Comparison of ENCODE assay signal across 32 cellular contexts in genomic region chr10:102491136-102491535, GRCh38. TPM values are rescaled to one million over a fixed set of nuclear protein-coding genes. Genes with fewer than 3 reads are reported as not detected.
"Had no signal": no experiment of that assay in that cellular context is flagged by ENCODE, and none has a peak within 500 bp of the region (broad histone marks: within the 10 kb centered on the region; RNA-seq: fewer than 3 reads in every experiment).

No MANE protein-coding gene starts in this region.

- H3K4me3 Mint-ChIP-seq: activated B cell treated with CpG ODN at 0.5 μM for 24 hours; activated naive CD4-positive, alpha-beta T cell treated with anti-CD3 and anti-CD28 coated beads, Interleukin-2, amount 10 ng/mL, durations not matched to agents 7 days and 5 days; activated naive CD8-positive, alpha-beta T cell treated with anti-CD3 and anti-CD28 coated beads, Interleukin-2, amount 10 ng/mL, durations not matched to agents 7 days and 5 days; activated T-helper 1 cell treated with anti-CD3 and anti-CD28 coated beads, Interleukin-12 subunit alpha, Interleukin-12 subunit beta, Interleukin-2, Interleukin-4 antibody, amounts not matched to agents 30 ng/mL and 10 ng/mL and 1 ng/mL, durations not matched to agents 14 hours and 24 hours and 36 hours; brain; naive thymus-derived CD8-positive, alpha-beta T cell; neural progenitor cell; stimulated activated effector memory CD8-positive, alpha-beta T cell treated with anti-CD3 and anti-CD28 coated beads, Interleukin-12 subunit alpha, Interleukin-12 subunit beta, amount 100 ng/mL, for 72 hours; T-helper 2 cell treated with Interferon-gamma antibody and Interleukin-4, amounts not matched to agents 5 μg/mL and 100 μg/mL, for 36 hours had no signal

- H2AFZ ChIP-seq: neural progenitor cell had no signal

- H3K27me3 ChIP-seq: ascending aorta, cardiac muscle cell, neural progenitor cell, stomach, suprapubic skin, tibial artery had no signal

- H3K4me3 ChIP-seq: ascending aorta, cardiac muscle cell, lower lobe of right lung, neural progenitor cell, skin epidermis, stomach, suprapubic skin, tibial artery had no signal

- H3K4me1 Mint-ChIP-seq: neural progenitor cell had no signal

- ATAC-seq: left lobe of liver; naive thymus-derived CD8-positive, alpha-beta T cell; right cardiac atrium; stimulated activated effector memory CD8-positive, alpha-beta T cell treated with anti-CD3 and anti-CD28 coated beads, Interleukin-12 subunit alpha, Interleukin-12 subunit beta, amount 100 ng/mL, for 72 hours had no signal

- H3K27me3 Mint-ChIP-seq: activated B cell treated with CpG ODN at 0.5 μM for 24 hours; activated naive CD4-positive, alpha-beta T cell treated with anti-CD3 and anti-CD28 coated beads, Interleukin-2, amount 10 ng/mL, durations not matched to agents 7 days and 5 days; activated naive CD8-positive, alpha-beta T cell treated with anti-CD3 and anti-CD28 coated beads, Interleukin-2, amount 10 ng/mL, durations not matched to agents 7 days and 5 days; brain; naive thymus-derived CD8-positive, alpha-beta T cell had no signal

- H3K9me3 Mint-ChIP-seq: activated B cell treated with CpG ODN at 0.5 μM for 24 hours; activated naive CD4-positive, alpha-beta T cell treated with anti-CD3 and anti-CD28 coated beads, Interleukin-2, amount 10 ng/mL, durations not matched to agents 7 days and 5 days; activated naive CD8-positive, alpha-beta T cell treated with anti-CD3 and anti-CD28 coated beads, Interleukin-2, amount 10 ng/mL, durations not matched to agents 7 days and 5 days; activated T-helper 1 cell treated with anti-CD3 and anti-CD28 coated beads, Interleukin-12 subunit alpha, Interleukin-12 subunit beta, Interleukin-2, Interleukin-4 antibody, amounts not matched to agents 30 ng/mL and 10 ng/mL and 1 ng/mL, durations not matched to agents 14 hours and 24 hours and 36 hours; brain; naive thymus-derived CD8-positive, alpha-beta T cell; neural progenitor cell; stimulated activated effector memory CD8-positive, alpha-beta T cell treated with anti-CD3 and anti-CD28 coated beads, Interleukin-12 subunit alpha, Interleukin-12 subunit beta, amount 100 ng/mL, for 72 hours; T-helper 2 cell treated with Interferon-gamma antibody and Interleukin-4, amounts not matched to agents 5 μg/mL and 100 μg/mL, for 36 hours had no signal

- H3K36me3 ChIP-seq: neural progenitor cell had no signal

- H3K27ac ChIP-seq: ascending aorta, cardiac muscle cell, neural progenitor cell, skin epidermis, stomach, suprapubic skin, tibial artery had no signal

- H3K4me2 ChIP-seq: neural progenitor cell had no signal

- DNase-seq: activated B cell treated with CpG ODN at 0.5 μM for 24 hours; activated CD4-positive, alpha-beta T cell treated with anti-CD3 and anti-CD28 coated beads, Interleukin-2, amount 50 U/mL, for 4 hours; activated gamma-delta T cell; activated naive CD4-positive, alpha-beta T cell treated with anti-CD3 and anti-CD28 coated beads, Interleukin-2, amount 10 ng/mL, durations not matched to agents 7 days and 5 days; activated naive CD8-positive, alpha-beta T cell treated with anti-CD3 and anti-CD28 coated beads, Interleukin-2, amount 10 ng/mL, durations not matched to agents 7 days and 5 days; activated T-cell treated with anti-CD3 and anti-CD28 coated beads for 4 hours; effector CD8-positive, alpha-beta T cell; erythroblast; kidney glomerular epithelial cell; lower lobe of right lung; mesenchymal stem cell; naive thymus-derived CD8-positive, alpha-beta T cell; occipital lobe; right cardiac atrium; stimulated activated CD4-positive, alpha-beta T cell treated with anti-CD3 and anti-CD28 coated beads, Interleukin-4, amount 100 ng/mL, for 24 hours; stomach; T-helper 1 cell; tibial artery had no signal

- H3K4me1 ChIP-seq: neural progenitor cell had no signal

- H3K9me3 ChIP-seq: ascending aorta, lower lobe of right lung, stomach, suprapubic skin, tibial artery had no signal

- H3K27ac Mint-ChIP-seq: activated B cell treated with CpG ODN at 0.5 μM for 24 hours; activated naive CD4-positive, alpha-beta T cell treated with anti-CD3 and anti-CD28 coated beads, Interleukin-2, amount 10 ng/mL, durations not matched to agents 7 days and 5 days; activated naive CD8-positive, alpha-beta T cell treated with anti-CD3 and anti-CD28 coated beads, Interleukin-2, amount 10 ng/mL, durations not matched to agents 7 days and 5 days; activated T-helper 1 cell treated with anti-CD3 and anti-CD28 coated beads, Interleukin-12 subunit alpha, Interleukin-12 subunit beta, Interleukin-2, Interleukin-4 antibody, amounts not matched to agents 30 ng/mL and 10 ng/mL and 1 ng/mL, durations not matched to agents 14 hours and 24 hours and 36 hours; neural progenitor cell; T-helper 2 cell treated with Interferon-gamma antibody and Interleukin-4, amounts not matched to agents 5 μg/mL and 100 μg/mL, for 36 hours had no signal

RNA-seq across cellular contexts. Expression of gene C10orf95, which starts 39.8 kb away (rescaled TPM):
- total RNA-seq: ascending aorta, cardiac muscle cell, dermis microvascular lymphatic vessel endothelial cell, fibroblast of villous mesenchyme, left lobe of liver, occipital lobe, right cardiac atrium, urinary bladder had no signal
- polyA plus RNA-seq: fibroblast of lung had no signal
